8 cellular contexts compared by ENCODE assay signal in the genomic region with DNA sequence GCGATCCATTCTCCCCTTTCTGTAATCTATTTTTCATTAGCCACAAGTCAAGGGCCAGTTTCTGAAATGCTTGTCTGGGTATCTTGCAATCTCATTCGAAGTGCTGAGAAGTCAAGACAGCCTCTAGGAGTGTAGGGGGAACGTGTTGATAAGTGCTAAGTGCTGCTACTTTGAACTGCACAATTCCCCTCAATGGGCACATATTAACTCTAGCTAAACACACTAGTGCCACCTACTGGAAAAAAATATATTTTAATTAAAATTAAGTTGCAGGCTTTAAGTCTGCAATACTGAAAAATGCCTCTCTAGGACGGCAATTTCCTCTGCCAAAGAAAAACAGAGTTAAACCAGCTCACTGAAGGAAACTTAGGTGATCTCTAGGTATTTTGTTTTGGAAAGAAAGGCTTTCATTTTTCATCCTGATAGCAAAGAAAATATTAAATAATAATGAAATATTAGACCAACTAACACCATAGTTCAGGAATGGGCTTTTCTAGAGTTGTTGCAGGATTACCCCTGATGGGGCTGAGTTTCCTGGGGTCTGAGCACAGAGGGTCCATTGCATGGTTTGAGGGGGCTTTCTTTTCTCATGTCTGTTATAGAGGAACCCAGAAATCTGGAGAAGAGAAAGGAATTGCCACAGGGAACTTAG.
DNase-seq lines count a peak whose midpoint lies in the region; ATAC-seq and TF ChIP-seq lines count a peak whose summit lies in the region.

No MANE protein-coding gene starts in this region.

- H3K4me1 Mint-ChIP-seq in endothelial cell (ENCODE audit: unreplicated experiment) (peaks cover 8% of the 10 kb centered on the region), mesothelial cell of epicardium (peaks cover 4% of the 10 kb centered on the region)

- no peak overlapping the region for H3K4me3 Mint-ChIP-seq in endothelial cell (ENCODE audit: unreplicated experiment)
- no peak overlapping the region for H3K4me3 Mint-ChIP-seq in mesothelial cell of epicardium

- H3K9ac ChIP-seq in MM.1S (ENCODE audit: low read length) = no peak overlapping the region

- H3K36me3 Mint-ChIP-seq in endothelial cell (ENCODE audit: low read depth, unreplicated experiment) (no peaks in the 10 kb centered on the region), mesothelial cell of epicardium (no peaks in the 10 kb centered on the region)

- no peak overlapping the region for H3K27ac Mint-ChIP-seq in endothelial cell (ENCODE audit: unreplicated experiment)
- no peak overlapping the region for H3K27ac Mint-ChIP-seq in mesothelial cell of epicardium

- H3K27me3 ChIP-seq in MM.1S (replicated peaks; ENCODE audit: insufficient read depth, low read length) = no peaks in the 10 kb centered on the region

- no peak overlapping the region for H2AFZ ChIP-seq in MM.1S (ENCODE audit: low read length)

- no peaks in the 10 kb centered on the region for H4K20me1 ChIP-seq in MM.1S (ENCODE audit: insufficient read depth, low read length)

- H3K27ac ChIP-seq in MM.1S (ENCODE audit: low read length) = no peak overlapping the region
- H3K27ac ChIP-seq in RWPE1 = no peak overlapping the region

- peak; percentile 44 for DNase-seq in DMS79 treated with DMSO at 0.1 percent for 48 hours (lab: John Stamatoyannopoulos, UW)
- DNase-seq in MM.1S = peak; percentile 79
- DNase-seq in RWPE1 (ENCODE audit: low spot score) = peak; percentile 30
- no peak for DNase-seq in endothelial cell (ENCODE audit: low spot score)
- DNase-seq in mesothelial cell of epicardium (ENCODE audit: low spot score in 2 of 2, unreplicated experiment in 2 of 2) = no peak
- no peak for DNase-seq in effector CD8-positive, alpha-beta T cell (lab: John Stamatoyannopoulos, UW)

- no peaks in the 10 kb centered on the region for H3K36me3 ChIP-seq in MM.1S (replicated peaks; ENCODE audit: insufficient read depth, low read length)

- no peaks in the 10 kb centered on the region for H3K4me1 ChIP-seq in MM.1S (ENCODE audit: low read length)

- H3K4me3 ChIP-seq in MM.1S (ENCODE audit: low read length) = no peak overlapping the region

- POLR2A ChIA-PET in RWPE1 (lab: Yijun Ruan, JAX; ENCODE audit: low non-redundant PET) = no interaction called here

- no peaks in the 10 kb centered on the region for H3K9me2 ChIP-seq in MM.1S (replicated peaks; ENCODE audit: insufficient read depth, low read length)

- H3K79me2 ChIP-seq in MM.1S (ENCODE audit: low read length) = no peaks in the 10 kb centered on the region

- no peaks in the 10 kb centered on the region for H3K9me3 Mint-ChIP-seq in endothelial cell (ENCODE audit: unreplicated experiment)
- peaks cover 3% of the 10 kb centered on the region for H3K9me3 Mint-ChIP-seq in mesothelial cell of epicardium

- ATAC-seq in GM21367 (IDR thresholded peaks at IDR 0.05; ENCODE audit: unreplicated experiment) = peak; percentile 75
- no peak for ATAC-seq in HG02840 (IDR thresholded peaks at IDR 0.05; ENCODE audit: low FRiP score, unreplicated experiment)

- no peaks in the 10 kb centered on the region for H3F3A ChIP-seq in MM.1S (ENCODE audit: insufficient read depth, low read length)

- H3K9me3 ChIP-seq in MM.1S (replicated peaks; ENCODE audit: insufficient read depth, low read length) = no peaks in the 10 kb centered on the region

- H3K27me3 Mint-ChIP-seq in endothelial cell (ENCODE audit: unreplicated experiment) = peaks cover under 1% of the 10 kb centered on the region
- peaks cover 20% of the 10 kb centered on the region for H3K27me3 Mint-ChIP-seq in mesothelial cell of epicardium (ENCODE audit: low read depth)

- CTCF ChIA-PET in RWPE1 (lab: Yijun Ruan, JAX) = interaction anchor here (0.6 to 0.8 kb wide), 4 partner anchors 162 to 1064 kb away, joined by 3 to 8 read pairs (median 4); no protein-coding TSS in a partner anchor

- peak; percentile 39 for TF ChIP-seq CTCF in MM.1S (IDR thresholded peaks at IDR 0.05; ENCODE audit: low read length)
- TF ChIP-seq CTCF in RWPE1 (conservative IDR thresholded peaks at IDR 0.05; ENCODE audit: low read depth) = peak; percentile 56
- peak; percentile 75 for TF ChIP-seq CTCF in endothelial cell (IDR thresholded peaks at IDR 0.05; ENCODE audit: unreplicated experiment)
- peak; percentile 75 for TF ChIP-seq CTCF in mesothelial cell of epicardium (IDR thresholded peaks at IDR 0.05; ENCODE audit: unreplicated experiment)

- no peak overlapping the region for H3K4me2 ChIP-seq in MM.1S (ENCODE audit: low read depth, low read length)

Comparison
In these comparisons a context has a peak if more than half of its experiments do, and no peak if none do; other contexts are left out.
1. DNase-seq: peak in DMS79 treated with DMSO at 0.1 percent for 48 hours (single experiment), MM.1S (single experiment) and RWPE1 (single experiment); none in endothelial cell (single experiment), mesothelial cell of epicardium (0 of 2) and effector CD8-positive, alpha-beta T cell (single experiment).
2. Peak in every context shown above with its lines, with median percentiles within 50 percentile points of each other: CTCF ChIP-seq.